8 cellular contexts compared by ENCODE assay signal in the genomic region with DNA sequence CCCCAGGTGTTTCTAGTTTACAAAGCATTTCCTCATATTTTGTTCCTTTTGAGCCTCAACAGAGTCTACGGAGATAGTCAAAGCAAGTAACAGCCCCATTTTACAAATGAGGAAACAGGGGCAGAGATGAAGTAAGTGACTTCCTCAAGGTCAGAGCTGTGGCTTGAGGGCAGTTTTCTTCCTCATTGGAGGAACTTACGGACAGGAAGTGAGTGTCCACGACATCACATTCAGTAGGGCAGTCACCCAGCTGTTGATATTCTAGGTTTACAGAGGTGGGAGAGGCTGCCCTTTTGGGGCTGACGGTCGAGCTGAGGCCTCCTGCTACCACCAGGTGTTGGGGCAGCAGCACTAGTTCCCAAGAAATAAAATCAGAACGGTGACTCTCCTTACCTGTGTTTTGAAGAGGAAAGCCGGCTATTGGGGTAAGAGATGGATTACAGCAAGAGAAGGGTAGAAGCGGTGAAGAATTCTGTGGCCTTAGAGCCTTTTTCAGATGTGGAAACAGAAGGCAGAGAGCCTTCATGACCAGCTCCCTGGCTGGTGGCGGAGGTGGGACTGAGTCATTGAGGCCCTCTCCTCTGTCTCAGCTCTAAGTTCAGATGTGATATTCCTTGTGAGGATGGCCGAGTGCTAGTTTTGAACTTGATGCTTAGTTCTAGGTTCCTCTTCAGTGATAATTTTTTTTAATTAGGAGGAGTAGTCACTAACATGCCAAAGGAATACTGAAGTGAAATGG. TPM values are rescaled to one million over a fixed set of nuclear protein-coding genes. Genes with fewer than 3 reads are reported as not detected.
DNase-seq lines count a peak whose midpoint lies in the region; ATAC-seq and TF ChIP-seq lines count a peak whose summit lies in the region.

No MANE protein-coding gene starts in this region.

- H3K4me1 Mint-ChIP-seq in GM23338 (peaks cover 45% of the 10 kb centered on the region), activated B cell treated with CpG ODN at 0.5 μM for 24 hours (peaks cover 95% of the 10 kb centered on the region), nephron progenitor cell (peaks cover 63% of the 10 kb centered on the region)

- no peaks in the 10 kb centered on the region for H3F3A ChIP-seq in GM23338 (replicated peaks; ENCODE audit: low read depth)

- no peak for TF ChIP-seq CTCF in GM23338 (conservative IDR thresholded peaks at IDR 0.05; ENCODE audit: low read depth in 2 of 2)
- no peak for TF ChIP-seq CTCF in activated B cell treated with CpG ODN at 0.5 μM for 24 hours (IDR thresholded peaks at IDR 0.05)
- no peak for TF ChIP-seq CTCF in right lobe of liver (IDR thresholded peaks at IDR 0.05)
- no peak for TF ChIP-seq CTCF in nephron progenitor cell (IDR thresholded peaks at IDR 0.05)

- H3K27ac ChIP-seq in BLaER1 (peak overlapping the region; percentile 33; the same call in 1 of the 2 replicates), GM23338 (ENCODE audit: low read depth) (no peak overlapping the region), right lobe of liver (peak overlapping the region; percentile 39 to 69 (median 41))

- H3K9me3 ChIP-seq in BLaER1: no peaks in the 10 kb centered on the region
- no peaks in the 10 kb centered on the region for H3K9me3 ChIP-seq in right lobe of liver

- H3K4me3 ChIP-seq in BLaER1 (no peak overlapping the region), GM23338 (no peak overlapping the region), right lobe of liver (no peak overlapping the region)

- TF ChIP-seq POLR2A in right lobe of liver (IDR thresholded peaks at IDR 0.05): peak; percentile 11

- H3K4me2 ChIP-seq in BLaER1: peak overlapping the region; percentile 47; the same call in 1 of the 2 replicates
- no peak overlapping the region for H3K4me2 ChIP-seq in GM23338

- H3K36me3 Mint-ChIP-seq in GM23338 (ENCODE audit: low read depth) (no peaks in the 10 kb centered on the region), activated B cell treated with CpG ODN at 0.5 μM for 24 hours (ENCODE audit: low read depth) (peaks cover 11% of the 10 kb centered on the region), nephron progenitor cell (ENCODE audit: low read depth) (no peaks in the 10 kb centered on the region)

- H3K36me3 ChIP-seq in BLaER1 (peaks cover 13% of the 10 kb centered on the region), GM23338 (ENCODE audit: insufficient read depth) (no peaks in the 10 kb centered on the region), right lobe of liver (no peaks in the 10 kb centered on the region)

- H3K27ac Mint-ChIP-seq in GM23338 (peak overlapping the region; percentile 52; the same call in 1 of the 2 replicates), activated B cell treated with CpG ODN at 0.5 μM for 24 hours (peak overlapping the region; percentile 88), nephron progenitor cell (no peak overlapping the region)

- no peaks in the 10 kb centered on the region for H3K79me2 ChIP-seq in GM23338 (replicated peaks; ENCODE audit: insufficient read depth)

- CTCF ChIA-PET in activated B cell treated with CpG ODN at 0.5 μM for 24 hours (lab: Charles Lee): interaction anchor here (1.0 to 1.4 kb wide), 3 partner anchors 17 to 49 kb away, joined by 3 to 5 read pairs (median 3); no protein-coding TSS in a partner anchor

- H3K9me2 ChIP-seq in GM23338 (ENCODE audit: insufficient read depth): no peaks in the 10 kb centered on the region

- H3K27me3 ChIP-seq in BLaER1 (no peaks in the 10 kb centered on the region), GM23338 (ENCODE audit: insufficient read depth) (no peaks in the 10 kb centered on the region), right lobe of liver (no peaks in the 10 kb centered on the region)

- H3K4me3 Mint-ChIP-seq in GM23338: no peak overlapping the region
- H3K4me3 Mint-ChIP-seq in activated B cell treated with CpG ODN at 0.5 μM for 24 hours: peak overlapping the region; percentile 61
- H3K4me3 Mint-ChIP-seq in nephron progenitor cell: no peak overlapping the region

- H4K20me1 ChIP-seq in BLaER1 (peaks cover 100% of the 10 kb centered on the region), GM23338 (replicated peaks; ENCODE audit: insufficient read depth) (no peaks in the 10 kb centered on the region)

- POLR2A ChIA-PET in activated B cell treated with CpG ODN at 0.5 μM for 24 hours (lab: Charles Lee): interaction anchor here (0.6 to 3.6 kb wide), 6 partner anchors 8 to 39 kb away, joined by 3 to 25 read pairs (median 3); partner anchors contain the start of gene SUSD6

- DNase-seq in GM23338 (ENCODE audit: low spot score) (no peak), activated B cell treated with CpG ODN at 0.5 μM for 24 hours (no peak), right lobe of liver (no peak), SHP77 treated with DMSO at 0.1 percent for 48 hours (lab: John Stamatoyannopoulos, UW) (no peak), nephron progenitor cell (no peak)

- WGBS in right lobe of liver (ENCODE audit: insufficient coverage, low coverage, low lambda C conversion rate, missing lambda C conversion rate): 59% methylated on average over 7 of the region's 10 CpGs

- H3K9ac ChIP-seq in BLaER1: no peak overlapping the region

- H3K27me3 Mint-ChIP-seq in GM23338 (ENCODE audit: insufficient read depth, low read depth, poor library complexity) (peaks cover 7% of the 10 kb centered on the region), activated B cell treated with CpG ODN at 0.5 μM for 24 hours (no peaks in the 10 kb centered on the region), nephron progenitor cell (ENCODE audit: low read depth, poor library complexity) (peaks cover 3% of the 10 kb centered on the region)

- ATAC-seq in GM23338: no peak
- ATAC-seq in activated B cell treated with CpG ODN at 0.5 μM for 24 hours (ENCODE audit: low read depth): peak; percentile 74
- ATAC-seq in right lobe of liver: peak; percentile 23 to 47 (median 34)
- no peak for ATAC-seq in HG02970 (IDR thresholded peaks at IDR 0.05; ENCODE audit: low FRiP score, unreplicated experiment)
- ATAC-seq in HG03439 (IDR thresholded peaks at IDR 0.05; ENCODE audit: unreplicated experiment): no peak

- H2AFZ ChIP-seq in GM23338: no peak overlapping the region

- H3K4me1 ChIP-seq in BLaER1 (peaks cover 53% of the 10 kb centered on the region), GM23338 (ENCODE audit: insufficient read depth) (peaks cover 34% of the 10 kb centered on the region), right lobe of liver (peaks cover 3 to 50% (median 30%) of the 10 kb centered on the region in 4 donors)

- no peaks in the 10 kb centered on the region for H3K9me3 Mint-ChIP-seq in GM23338
- no peaks in the 10 kb centered on the region for H3K9me3 Mint-ChIP-seq in activated B cell treated with CpG ODN at 0.5 μM for 24 hours
- H3K9me3 Mint-ChIP-seq in nephron progenitor cell: no peaks in the 10 kb centered on the region

- intact Hi-C loops in activated B cell treated with CpG ODN at 0.5 μM for 24 hours (cut with micrococcal nuclease) (loop anchor here (1.0 to 5.0 kb wide), 4 partner anchors 10 to 34 kb away; no protein-coding TSS in a partner anchor), right lobe of liver (cut with DNase I) (no loop called here)

TF ChIP-seq in GM23338, 12 proteins besides CTCF, POLR2A, EP300 and RAD21 (continues in another document):
- no peak for TF ChIP-seq NANOG (IDR thresholded peaks at IDR 0.05; ENCODE audit: borderline replicate concordance)
- TF ChIP-seq STAT1 (IDR thresholded peaks at IDR 0.05; ENCODE audit: unreplicated experiment): no peak
- TF ChIP-seq ZNF114 (CRISPR knock-in tag; IDR thresholded peaks at IDR 0.05): no peak
- no peak for TF ChIP-seq CREB1 (CRISPR knock-in tag; IDR thresholded peaks at IDR 0.05; ENCODE audit: low read depth)
- no peak for TF ChIP-seq ZNF331 (CRISPR knock-in tag; IDR thresholded peaks at IDR 0.05; ENCODE audit: low read depth)
- TF ChIP-seq JUNB (IDR thresholded peaks at IDR 0.05; ENCODE audit: unreplicated experiment): no peak
- TF ChIP-seq POLR2AphosphoS5 (IDR thresholded peaks at IDR 0.05; ENCODE audit: low read depth): no peak
- TF ChIP-seq ETS1 (IDR thresholded peaks at IDR 0.05): no peak

RNA-seq across cellular contexts. Expression of gene SUSD6, which starts 41.7 kb away (rescaled TPM):
- 3.4 and 4.5 TPM in 2 replicates for total RNA-seq in GM23338 (2014; rRNA removed; shearing (Covaris generic))
- 2.8 and 3.3 TPM in 2 replicates for polyA plus RNA-seq in GM23338 (2016; fragmentation: Nextera tagmentation; extraction: Ambion mirVana)
- total RNA-seq in activated B cell treated with CpG ODN at 0.5 μM for 24 hours (63.5 and 67.1 TPM in 2 replicates), right lobe of liver (10 to 100 TPM in 5 of 6 experiments, 1 to 10 TPM in 1; 9.6 to 17.4 (median 12.5) TPM)

Comparison
In these comparisons a context has a peak if more than half of its experiments do, and no peak if none do; other contexts are left out.
1. ATAC-seq: peak in activated B cell treated with CpG ODN at 0.5 μM for 24 hours (single experiment) and right lobe of liver (4 of 4); none in GM23338 (single experiment), HG02970 (single experiment) and HG03439 (single experiment).